In genomic region chr15:57183041-57183440, GRCh38 we compare ENCODE assay signal across 23 cellular contexts.
DNase-seq lines count a peak whose midpoint lies in the region; ATAC-seq and TF ChIP-seq lines count a peak whose summit lies in the region.
"Had no signal": no experiment of that assay in that cellular context is flagged by ENCODE, and none has a peak within 500 bp of the region (broad histone marks: within the 10 kb centered on the region; RNA-seq: fewer than 3 reads in every experiment).

No MANE protein-coding gene starts in this region.

- peaks cover 28% of the 10 kb centered on the region for H3K36me3 Mint-ChIP-seq in HFFc6 (ENCODE audit: low read depth)

- peaks cover 10% of the 10 kb centered on the region; the same call in 1 of the 2 replicates for H3K9me3 Mint-ChIP-seq in HFFc6
- H3K9me3 Mint-ChIP-seq: activated naive CD4-positive, alpha-beta T cell treated with anti-CD3 and anti-CD28 coated beads for 36 hours had no signal

- H3K27me3 Mint-ChIP-seq in HFFc6 (ENCODE audit: insufficient read depth) = no peaks in the 10 kb centered on the region

- intact Hi-C loops in left lung (cut with DNase I) = no loop called here

- no peak for TF ChIP-seq CTCF in 22Rv1 (IDR thresholded peaks at IDR 0.05)
- no peak for TF ChIP-seq CTCF in HFFc6 (IDR thresholded peaks at IDR 0.05)
- TF ChIP-seq CTCF in fibroblast of lung (conservative IDR thresholded peaks at IDR 0.05 in 1 of 2, IDR thresholded peaks at IDR 0.05 in 1 of 2; ENCODE audit: low read depth in 1 of 2, low read length in 2 of 2) = no peak
- TF ChIP-seq CTCF in left lung (IDR thresholded peaks at IDR 0.05) = no peak

- H3K9me3 ChIP-seq in fibroblast of lung (ENCODE audit: control insufficient read depth, insufficient read depth, low read depth, low read length) (no peaks in the 10 kb centered on the region), left lung (no peaks in the 10 kb centered on the region)
- H3K9me3 ChIP-seq: adrenal gland, breast epithelium, heart right ventricle, Peyer's patch had no signal

- H3K27me3 ChIP-seq in fibroblast of lung (ENCODE audit: control insufficient read depth, insufficient read depth, low read length) (no peaks in the 10 kb centered on the region), left lung (no peaks in the 10 kb centered on the region)
- H3K27me3 ChIP-seq: adrenal gland, breast epithelium, foreskin keratinocyte, heart right ventricle, Peyer's patch had no signal

- H3K27ac ChIP-seq in 22Rv1 (peak overlapping the region; percentile 59), fibroblast of lung (ENCODE audit: insufficient read depth, low read length) (peak overlapping the region; percentile 59), left lung (peak overlapping the region; percentile 24 to 46)
- H3K27ac ChIP-seq: adrenal gland, foreskin keratinocyte, Peyer's patch had no signal

- H3K4me3 ChIP-seq in fibroblast of lung (replicated peaks in 1 of 4; ENCODE audit: control extremely low read depth in 1 of 4, insufficient read depth in 1 of 4, low read depth in 3 of 4, low read length in 4 of 4) (no peak overlapping the region), left lung (no peak overlapping the region)
- H3K4me3 ChIP-seq: adrenal gland, breast epithelium, heart right ventricle, Peyer's patch, skin epidermis had no signal

- no peaks in the 10 kb centered on the region for H4K20me1 ChIP-seq in fibroblast of lung (ENCODE audit: control insufficient read depth, extremely low read depth, insufficient read depth, low read length)

- H3K4me1 ChIP-seq in fibroblast of lung (ENCODE audit: control insufficient read depth, extremely low read depth, insufficient read depth, low read length) (peaks cover 5% of the 10 kb centered on the region), left lung (peaks cover 10 to 15% of the 10 kb centered on the region in 2 donors)
- H3K4me1 ChIP-seq: breast epithelium, foreskin keratinocyte had no signal

- H3K9ac ChIP-seq in fibroblast of lung (ENCODE audit: insufficient read depth, low read length) = no peak overlapping the region

- H3K4me2 ChIP-seq in fibroblast of lung (ENCODE audit: extremely low read depth, insufficient read depth, low read length) = peak overlapping the region; percentile 61

- no peak overlapping the region for H2AFZ ChIP-seq in fibroblast of lung (ENCODE audit: low read length)

- DNase-seq in HFFc6 = peak; percentile 13
- DNase-seq in fibroblast of lung (ENCODE audit: low read depth in 2 of 2) = peak; percentile 61 to 69
- DNase-seq in left lung = no peak
- no peak for DNase-seq in midbrain (lab: John Stamatoyannopoulos, UW)
- no peak for DNase-seq in NCI-H1105 treated with DMSO at 0.1 percent for 48 hours (lab: John Stamatoyannopoulos, UW)
- DNase-seq: activated CD8-positive, alpha-beta T cell treated with anti-CD3 and anti-CD28 coated beads, Interleukin-2, amount 10 ng/mL, durations not matched to agents 7 days and 5 days; activated naive CD4-positive, alpha-beta T cell treated with anti-CD3 and anti-CD28 coated beads for 36 hours; adrenal gland; DMS153; foreskin keratinocyte; heart right ventricle; NCI-H446; NCI-H774; Peyer's patch; retina; SHP77 treated with DMSO at 0.1 percent for 48 hours; stimulated activated naive CD4-positive, alpha-beta T cell had no signal

- H3K4me1 Mint-ChIP-seq in HFFc6 (ENCODE audit: low read depth) = peaks cover 39% of the 10 kb centered on the region

- peak overlapping the region; percentile 41; the same call in 1 of the 2 replicates for H3K4me3 Mint-ChIP-seq in HFFc6
- H3K4me3 Mint-ChIP-seq: activated CD8-positive, alpha-beta T cell treated with anti-CD3 and anti-CD28 coated beads, Interleukin-2, amount 10 ng/mL, durations not matched to agents 7 days and 5 days; activated naive CD4-positive, alpha-beta T cell treated with anti-CD3 and anti-CD28 coated beads for 36 hours; nephron had no signal

- ATAC-seq in left lung (no peak), GM19467 (IDR thresholded peaks at IDR 0.05; ENCODE audit: unreplicated experiment) (no peak), HG02798 (IDR thresholded peaks at IDR 0.05; ENCODE audit: poor library complexity, unreplicated experiment) (no peak)
- ATAC-seq: activated CD8-positive, alpha-beta T cell treated with anti-CD3 and anti-CD28 coated beads, Interleukin-2, amount 10 ng/mL, durations not matched to agents 7 days and 5 days; foreskin keratinocyte; heart right ventricle had no signal

- H3K79me2 ChIP-seq in fibroblast of lung (ENCODE audit: control insufficient read depth, insufficient read depth, low read length) = no peaks in the 10 kb centered on the region

- peak overlapping the region; percentile 50 for H3K27ac Mint-ChIP-seq in HFFc6
- H3K27ac Mint-ChIP-seq: activated CD8-positive, alpha-beta T cell treated with anti-CD3 and anti-CD28 coated beads, Interleukin-2, amount 10 ng/mL, durations not matched to agents 7 days and 5 days; activated naive CD4-positive, alpha-beta T cell treated with anti-CD3 and anti-CD28 coated beads for 36 hours had no signal

- no peaks in the 10 kb centered on the region for H3K36me3 ChIP-seq in fibroblast of lung (ENCODE audit: control insufficient read depth, insufficient read depth, low read length)
- no peaks in the 10 kb centered on the region for H3K36me3 ChIP-seq in left lung
- H3K36me3 ChIP-seq: adrenal gland, breast epithelium, Peyer's patch had no signal

Comparison
In these comparisons a context has a peak if more than half of its experiments do, and no peak if none do; other contexts are left out.
1. DNase-seq: peak in HFFc6 (single experiment) and fibroblast of lung (2 of 2); none in left lung (0 of 2), midbrain (single experiment) and NCI-H1105 treated with DMSO at 0.1 percent for 48 hours (single experiment).
2. Peak in every context shown above with its lines, with median percentiles within 50 percentile points of each other: H3K27ac ChIP-seq.